Comparison of ENCODE assay signal across 8 cellular contexts in the genomic region with DNA sequence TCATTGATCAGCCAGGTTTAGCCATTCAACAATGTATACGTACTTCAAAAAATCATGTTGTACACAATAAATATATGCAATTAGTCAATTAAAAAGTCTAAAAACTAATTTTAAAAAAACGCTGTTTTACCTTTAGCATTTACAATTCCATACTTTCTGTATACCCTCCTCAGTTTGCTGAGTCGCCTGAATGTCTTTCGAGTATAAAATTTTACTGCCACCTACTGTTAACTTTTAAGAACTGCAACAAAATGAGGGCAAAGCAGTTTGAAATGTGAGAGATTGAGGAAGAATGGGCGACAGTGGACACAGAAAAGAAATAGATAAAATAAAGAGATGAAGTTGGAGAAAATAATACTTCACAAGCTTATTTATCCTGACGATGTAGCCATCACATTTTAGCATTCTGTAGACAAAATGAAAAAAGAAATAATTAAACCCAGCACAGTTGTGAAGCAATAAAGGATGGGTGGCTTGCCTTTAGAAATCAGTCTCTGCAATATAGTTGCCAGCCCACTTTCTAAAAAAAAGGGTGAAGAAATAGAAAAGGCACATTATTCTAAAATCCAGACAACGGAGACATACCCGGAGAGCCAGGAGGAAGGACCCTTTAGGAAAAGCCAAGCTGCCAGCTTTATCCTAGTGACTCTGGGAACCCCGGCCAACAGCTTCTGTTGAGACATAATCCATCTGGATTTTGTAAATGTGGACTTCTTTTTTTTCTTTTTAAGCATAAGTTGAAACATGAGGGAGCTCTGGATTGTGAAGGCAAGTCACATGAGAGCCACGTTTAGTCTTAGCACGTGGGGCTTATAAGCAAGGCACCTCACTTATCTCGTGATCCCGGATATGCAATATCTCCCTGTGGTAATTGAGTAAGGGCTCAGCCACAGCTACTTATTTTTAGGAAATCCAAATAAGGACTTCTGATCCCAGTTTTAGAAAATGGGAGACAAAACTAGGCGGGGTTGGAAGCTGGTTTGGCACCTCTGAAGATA.
DNase-seq lines count a peak whose midpoint lies in the region; ATAC-seq and TF ChIP-seq lines count a peak whose summit lies in the region.

No MANE protein-coding gene starts in this region.

- 5 to 7% (median 5%) methylated on average over 14 of the region's 14 CpGs for WGBS in ovary, 3 donors

- TF ChIP-seq POLR2A in ovary (IDR thresholded peaks at IDR 0.05): no peak

- H3K79me2 ChIP-seq in DND-41 (ENCODE audit: insufficient read depth, low read length): no peaks in the 10 kb centered on the region

- H3K9me3 Mint-ChIP-seq in T-cell: no peaks in the 10 kb centered on the region

- H3K27ac Mint-ChIP-seq in T-cell: no peak overlapping the region

- DNase-seq in DND-41: no peak
- peak; percentile 60 for DNase-seq in M059J (ENCODE audit: low read depth)
- DNase-seq in SK-MEL-5 (ENCODE audit: low read depth, low spot score): peak; percentile 88
- DNase-seq in fibroblast of pulmonary artery (ENCODE audit: low read depth): peak; percentile 98
- peak in 2 of 5 donors; percentile 9 to 25 for DNase-seq in ovary
- no peak for DNase-seq in T-cell

- intact Hi-C loops in ovary (cut with DNase I): loop anchor here in 1 of 4 donors (5.0 kb wide), 1 partner anchor 1047 kb away; no protein-coding TSS in a partner anchor

- H2AFZ ChIP-seq in DND-41 (ENCODE audit: low read depth, low read length): no peak overlapping the region

- H3K9ac ChIP-seq in DND-41 (ENCODE audit: low read depth, low read length): no peak overlapping the region

- no peak for TF ChIP-seq EP300 in ovary (IDR thresholded peaks at IDR 0.05)

- H3K27me3 ChIP-seq in DND-41 (ENCODE audit: insufficient read depth, low read length, poor library complexity): no peaks in the 10 kb centered on the region
- no peaks in the 10 kb centered on the region for H3K27me3 ChIP-seq in ovary

- POLR2A ChIA-PET in T-cell (lab: Charles Lee): no interaction called here

- TF ChIP-seq CTCF in DND-41 (IDR thresholded peaks at IDR 0.05; ENCODE audit: borderline replicate concordance, extremely low read depth, low read length, poor library complexity, severe bottlenecking) (peak; percentile 81), fibroblast of pulmonary artery (IDR thresholded peaks at IDR 0.05; ENCODE audit: low read length, missing control alignments) (peak; percentile 64), ovary (IDR thresholded peaks at IDR 0.05) (peak in 2 of 3 donors; percentile 20 to 45)

- H4K20me1 ChIP-seq in DND-41 (ENCODE audit: insufficient read depth, low read length): no peaks in the 10 kb centered on the region

- H3K4me3 Mint-ChIP-seq in T-cell: no peak overlapping the region

- ATAC-seq in DND-41 (ENCODE audit: insufficient read depth, low read depth) (peak; percentile 68), GM21825 (IDR thresholded peaks at IDR 0.05; ENCODE audit: unreplicated experiment) (peak; percentile 75), HG03469 (IDR thresholded peaks at IDR 0.05; ENCODE audit: unreplicated experiment) (no peak), T-cell (replicated peaks in 1 of 4) (no peak)

- H3K36me3 ChIP-seq in DND-41 (ENCODE audit: insufficient read depth, low read length) (no peaks in the 10 kb centered on the region), ovary (no peaks in the 10 kb centered on the region)

- H3K36me3 Mint-ChIP-seq in T-cell: no peaks in the 10 kb centered on the region

- H3K9me3 ChIP-seq in DND-41 (ENCODE audit: insufficient read depth, low read length, severe bottlenecking): no peaks in the 10 kb centered on the region
- no peaks in the 10 kb centered on the region for H3K9me3 ChIP-seq in ovary

- H3K27me3 Mint-ChIP-seq in T-cell: peaks cover 2 to 3% of the 10 kb centered on the region in 2 donors

- H3K4me2 ChIP-seq in DND-41 (ENCODE audit: insufficient read depth, low read length): no peak overlapping the region

- H3K4me1 Mint-ChIP-seq in T-cell: no peaks in the 10 kb centered on the region

- no peak overlapping the region for H3K27ac ChIP-seq in DND-41 (ENCODE audit: low read length)
- no peak overlapping the region for H3K27ac ChIP-seq in ovary

- H3K4me1 ChIP-seq in DND-41 (ENCODE audit: insufficient read depth, low read length): no peaks in the 10 kb centered on the region
- no peaks in the 10 kb centered on the region for H3K4me1 ChIP-seq in ovary (ENCODE audit: insufficient read depth)

- in situ Hi-C loops in SK-MEL-5 (cut with HindIII; ENCODE audit: low pct_unique_long_range_greater_than_20kb, low sequenced_read_pairs): no loop called here

- CTCF ChIA-PET in T-cell (lab: Charles Lee): interaction anchor here (0.5 to 1.1 kb wide), 3 partner anchors 8 to 1463 kb away, joined by 3 to 9 read pairs (median 4); no protein-coding TSS in a partner anchor

- H3K4me3 ChIP-seq in DND-41 (ENCODE audit: low read depth in 1 of 2, low read length in 2 of 2) (no peak overlapping the region), fibroblast of pulmonary artery (replicated peaks; ENCODE audit: low read depth, low read length) (peak overlapping the region; percentile 39), ovary (no peak overlapping the region)

Comparison
In these comparisons a context has a peak if more than half of its experiments do, and no peak if none do; other contexts are left out.
1. ATAC-seq: peak in DND-41 (single experiment) and GM21825 (single experiment); none in HG03469 (single experiment) and T-cell (0 of 4).
2. DNase-seq: peak in M059J (single experiment), SK-MEL-5 (single experiment) and fibroblast of pulmonary artery (single experiment); none in DND-41 (single experiment) and T-cell (0 of 34).
3. Peak in every context shown above with its lines, with median percentiles within 50 percentile points of each other: CTCF ChIP-seq.